ENCODE assay signal across 33 cellular contexts in genomic region chr5:178180141-178180863, GRCh38. TPM values are rescaled to one million over a fixed set of nuclear protein-coding genes. Genes with fewer than 3 reads are reported as not detected.
DNase-seq lines count a peak whose midpoint lies in the region; ATAC-seq and TF ChIP-seq lines count a peak whose summit lies in the region.
"Had no signal": no experiment of that assay in that cellular context is flagged by ENCODE, and none has a peak within 500 bp of the region (broad histone marks: within the 10 kb centered on the region; RNA-seq: fewer than 3 reads in every experiment).

No MANE protein-coding gene starts in this region.

- H3K4me1 ChIP-seq in iPS-15b (ENCODE audit: control insufficient read depth, insufficient read depth, low read length), result peaks cover 13% of the 10 kb centered on the region
- H3K4me1 ChIP-seq: BE2C, colonic mucosa, tibial nerve had no signal

- no peaks in the 10 kb centered on the region for H3K9me3 ChIP-seq in iPS-15b (ENCODE audit: control insufficient read depth, insufficient read depth, low read length)
- H3K9me3 ChIP-seq: BE2C, colonic mucosa had no signal

- H3K4me3 Mint-ChIP-seq in type B pancreatic cell, result no peak overlapping the region
- H3K4me3 Mint-ChIP-seq: activated T-cell treated with anti-CD3 and anti-CD28 coated beads, Interleukin-2, amount 50 U/mL, for 72 hours; CD8-positive, alpha-beta memory T cell; nephron; stimulated activated effector memory CD8-positive, alpha-beta T cell treated with anti-CD3 and anti-CD28 coated beads, Interleukin-12 subunit alpha, Interleukin-12 subunit beta, amount 100 ng/mL, for 72 hours; T-helper 1 cell treated with Interleukin-12 subunit alpha and Interleukin-12 subunit beta and Interleukin-4 antibody, amounts not matched to agents 30 μg/mL and 1 μg/mL, for 36 hours had no signal

- H3K27me3 ChIP-seq in H7 (ENCODE audit: control insufficient read depth, insufficient read depth, low read length) (no peaks in the 10 kb centered on the region), iPS-15b (ENCODE audit: control insufficient read depth, insufficient read depth, low read length) (no peaks in the 10 kb centered on the region)
- H3K27me3 ChIP-seq: BE2C, colonic mucosa had no signal

- TF ChIP-seq CTCF in type B pancreatic cell (conservative IDR thresholded peaks at IDR 0.05), result no peak

- peaks cover 6% of the 10 kb centered on the region for H3K27me3 Mint-ChIP-seq in type B pancreatic cell

- H3K27ac Mint-ChIP-seq in type B pancreatic cell, result no peak overlapping the region
- H3K27ac Mint-ChIP-seq: activated T-cell treated with anti-CD3 and anti-CD28 coated beads, Interleukin-2, amount 50 U/mL, for 72 hours; CD8-positive, alpha-beta memory T cell; nephron; stimulated activated effector memory CD8-positive, alpha-beta T cell treated with anti-CD3 and anti-CD28 coated beads, Interleukin-12 subunit alpha, Interleukin-12 subunit beta, amount 100 ng/mL, for 72 hours; T-helper 1 cell treated with Interleukin-12 subunit alpha and Interleukin-12 subunit beta and Interleukin-4 antibody, amounts not matched to agents 30 μg/mL and 1 μg/mL, for 36 hours had no signal

- no peaks in the 10 kb centered on the region for H3K36me3 ChIP-seq in H7 (replicated peaks; ENCODE audit: control insufficient read depth, insufficient read depth, low read length)
- H3K36me3 ChIP-seq in iPS-15b (ENCODE audit: control insufficient read depth, insufficient read depth, low read length), result no peaks in the 10 kb centered on the region
- H3K36me3 ChIP-seq: BE2C, colonic mucosa, tibial nerve had no signal

- H3K36me3 Mint-ChIP-seq in type B pancreatic cell, result no peaks in the 10 kb centered on the region
- H3K36me3 Mint-ChIP-seq: CD8-positive, alpha-beta memory T cell; stimulated activated effector memory CD8-positive, alpha-beta T cell treated with anti-CD3 and anti-CD28 coated beads, Interleukin-12 subunit alpha, Interleukin-12 subunit beta, amount 100 ng/mL, for 72 hours had no signal

- DNase-seq in H7 (peak; percentile 89), NAMALWA (ENCODE audit: low spot score) (peak; percentile 28), RPMI8226 (peak; percentile 51), type B pancreatic cell (ENCODE audit: extremely low spot score, unreplicated experiment) (no peak), NCI-H446 (lab: John Stamatoyannopoulos, UW) (no peak)
- no peak for DNase-seq in activated T-cell treated with anti-CD3 and anti-CD28 coated beads, Interleukin-2, amount 50 U/mL, for 1 hour
- DNase-seq: ACHN; activated CD4-positive, alpha-beta T cell treated with anti-CD3 and anti-CD28 coated beads, Interleukin-2, amount 50 U/mL, for 48 hours; activated naive CD4-positive, alpha-beta T cell treated with Interleukin-2 at 50 U/mL for 16 hours; activated T-cell treated with anti-CD3 and anti-CD28 coated beads, Interleukin-2, amount 50 U/mL, for 72 hours; BE2C; CD8-positive, alpha-beta memory T cell; colonic mucosa; effector CD8-positive, alpha-beta T cell; hypothalamus; IMR-90; mammary epithelial cell; NCI-H1048; NCI-H187; NCI-H2227 treated with DMSO at 0.1 percent for 48 hours; stimulated activated CD4-positive, alpha-beta T cell treated with anti-CD3 and anti-CD28 coated beads, Interleukin-15, amount 100 ng/mL, for 24 hours had no signal

- no peaks in the 10 kb centered on the region for H3K4me1 Mint-ChIP-seq in type B pancreatic cell (ENCODE audit: unreplicated experiment)
- H3K4me1 Mint-ChIP-seq: CD8-positive, alpha-beta memory T cell; nephron; stimulated activated effector memory CD8-positive, alpha-beta T cell treated with anti-CD3 and anti-CD28 coated beads, Interleukin-12 subunit alpha, Interleukin-12 subunit beta, amount 100 ng/mL, for 72 hours had no signal

- H3K4me3 ChIP-seq in H7 (ENCODE audit: insufficient read depth, low read depth, low read length) (no peak overlapping the region), iPS-15b (ENCODE audit: low read depth, low read length) (peak overlapping the region; percentile 59)
- H3K4me3 ChIP-seq: colonic mucosa, SK-N-MC, tibial nerve had no signal

- ATAC-seq in HG03354 (IDR thresholded peaks at IDR 0.05; ENCODE audit: poor library complexity, severe bottlenecking, unreplicated experiment), result no peak
- ATAC-seq: activated CD4-positive, CD25-positive, alpha-beta regulatory T cell treated with anti-CD3 and anti-CD28 coated beads, Interleukin-2, amount 50 U/mL, for 24 hours; activated T-cell treated with anti-CD3 and anti-CD28 coated beads, Interleukin-2, amount 50 U/mL, for 72 hours; stimulated activated effector memory CD8-positive, alpha-beta T cell treated with anti-CD3 and anti-CD28 coated beads, Interleukin-12 subunit alpha, Interleukin-12 subunit beta, amount 100 ng/mL, for 72 hours had no signal

- H3K9ac ChIP-seq in iPS-15b (ENCODE audit: low read depth, low read length), result peak overlapping the region; percentile 66

- H3K9me3 Mint-ChIP-seq in type B pancreatic cell, result no peaks in the 10 kb centered on the region
- H3K9me3 Mint-ChIP-seq: activated T-cell treated with anti-CD3 and anti-CD28 coated beads, Interleukin-2, amount 50 U/mL, for 72 hours; stimulated activated effector memory CD8-positive, alpha-beta T cell treated with anti-CD3 and anti-CD28 coated beads, Interleukin-12 subunit alpha, Interleukin-12 subunit beta, amount 100 ng/mL, for 72 hours; T-helper 1 cell treated with Interleukin-12 subunit alpha and Interleukin-12 subunit beta and Interleukin-4 antibody, amounts not matched to agents 30 μg/mL and 1 μg/mL, for 36 hours had no signal

RNA-seq across cellular contexts. Expression of gene GMCL2, which starts 6.9 kb away (rescaled TPM):
- not detected in 2 replicates for total RNA-seq in H7 (2014; rRNA removed; shearing (Covaris generic))
- not detected in 2 replicates for total RNA-seq in type B pancreatic cell (ENCODE audit: low replicate concordance)
- total RNA-seq: activated T-cell treated with anti-CD3 and anti-CD28 coated beads, Interleukin-2, amount 50 U/mL, for 72 hours; cardiac septum; CD8-positive, alpha-beta memory T cell; colonic mucosa; Daoy; IMR-90; mammary epithelial cell; mucosa of gallbladder; osteoblast; tibial nerve had no signal

RNA-seq across cellular contexts. Expression of gene HNRNPAB, which starts 24.0 kb away (rescaled TPM):
- total RNA-seq in H7 (2014; rRNA removed; shearing (Covaris generic)), result 134 and 138 TPM in 2 replicates
- total RNA-seq in type B pancreatic cell (ENCODE audit: low replicate concordance), result 174 and 245 TPM in 2 replicates

RNA-seq across cellular contexts. Expression of gene NHP2, which starts 26.6 kb away (rescaled TPM):
- 254 and 275 TPM in 2 replicates for total RNA-seq in H7 (2014; rRNA removed; shearing (Covaris generic))
- total RNA-seq in type B pancreatic cell (ENCODE audit: low replicate concordance), result 136 and 161 TPM in 2 replicates

RNA-seq across cellular contexts. Expression of gene RMND5B, which starts 49.5 kb away (rescaled TPM):
- 38.2 and 51.3 TPM in 2 replicates for total RNA-seq in H7 (2014; rRNA removed; shearing (Covaris generic))
- total RNA-seq in type B pancreatic cell (ENCODE audit: low replicate concordance), result 41.8 and 52.1 TPM in 2 replicates

RNA-seq across cellular contexts. Expression of gene PHYKPL, which starts 52.3 kb away (rescaled TPM):
- total RNA-seq in H7 (2014; rRNA removed; shearing (Covaris generic)), result 11.3 and 25.1 TPM in 2 replicates
- total RNA-seq in type B pancreatic cell (ENCODE audit: low replicate concordance), result 52.7 and 76.2 TPM in 2 replicates

Comparison
In these comparisons a context has a peak if more than half of its experiments do, and no peak if none do; other contexts are left out.
1. DNase-seq: peak in H7 (single experiment), NAMALWA (single experiment) and RPMI8226 (single experiment); none in type B pancreatic cell (single experiment), NCI-H446 (0 of 2) and activated T-cell treated with anti-CD3 and anti-CD28 coated beads, Interleukin-2, amount 50 U/mL, for 1 hour (single experiment).